Comparison of ENCODE assay signal across 8 cellular contexts in genomic region chr6:159824690-159825089, GRCh38. TPM values are rescaled to one million over a fixed set of nuclear protein-coding genes. Genes with fewer than 3 reads are reported as not detected.
"Had no signal": no experiment of that assay in that cellular context is flagged by ENCODE, and none has a peak within 500 bp of the region (broad histone marks: within the 10 kb centered on the region; RNA-seq: fewer than 3 reads in every experiment).

No MANE protein-coding gene starts in this region.

RNA-seq across cellular contexts. Expression of gene PNLDC1, which starts 24.6 kb away (rescaled TPM):
- total RNA-seq: OCI-LY7, PC-3, Peyer's patch, Right ventricle myocardium superior, RPMI7951, SJCRH30, SJSA1 had no signal
- polyA plus RNA-seq: SK-N-SH had no signal
